In the genomic region with DNA sequence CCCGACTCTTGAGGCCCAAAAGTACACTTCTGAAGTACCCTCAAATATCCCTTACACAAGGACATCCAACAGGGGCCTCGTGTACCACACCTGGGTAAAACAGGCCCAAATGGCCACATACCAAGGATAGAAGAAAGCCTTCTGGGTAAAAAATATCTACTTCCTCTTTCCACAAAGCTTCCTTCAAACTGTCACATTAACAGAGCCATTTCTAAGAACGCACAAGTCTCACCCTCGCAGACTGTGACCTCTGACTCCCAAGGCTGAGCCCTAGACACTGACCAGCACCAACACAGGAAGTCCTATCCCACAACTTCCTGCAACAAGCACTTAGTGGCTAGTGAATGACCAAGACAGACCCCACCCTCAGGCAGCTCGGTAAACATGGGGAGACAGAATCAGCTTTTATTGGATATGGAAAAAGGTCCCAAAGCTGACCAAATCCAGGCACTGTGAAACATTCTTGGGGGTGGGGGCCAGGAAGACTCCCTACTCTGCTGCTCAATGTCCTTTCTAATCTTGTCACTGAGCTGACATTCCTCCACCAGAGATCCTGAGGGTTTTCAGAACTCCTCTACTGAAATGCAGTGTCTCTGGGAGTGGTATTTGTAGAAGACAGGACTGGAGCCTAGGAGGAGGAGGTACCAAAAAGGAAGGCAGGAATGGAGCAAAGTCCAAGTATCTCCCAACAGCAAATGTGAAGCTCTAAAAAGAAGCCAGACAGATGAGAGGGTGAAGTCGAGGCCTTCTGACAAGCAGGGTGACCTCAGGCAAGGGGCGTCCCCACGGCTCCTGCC, we compare ENCODE assay signal across 8 cellular contexts. TPM values are rescaled to one million over a fixed set of nuclear protein-coding genes. Genes with fewer than 3 reads are reported as not detected.
A peak's percentile ranks its signal among the peaks of the same experiment; 100 is the strongest.
DNase-seq lines count a peak whose midpoint lies in the region; ATAC-seq and TF ChIP-seq lines count a peak whose summit lies in the region.

No MANE protein-coding gene starts in this region.

- peaks cover 82% of the 10 kb centered on the region for H3K79me2 ChIP-seq in ACC112 (ENCODE audit: control insufficient read depth, insufficient read depth, low read length, unreplicated experiment)

- peak overlapping the region; percentile 46; the same call in 1 of the 2 replicates for H3K4me3 ChIP-seq in ACC112 (ENCODE audit: low read depth, low read length)
- no peak overlapping the region for H3K4me3 ChIP-seq in adrenal gland
- no peak overlapping the region for H3K4me3 ChIP-seq in thyroid gland (replicated peaks in 1 of 3)
- H3K4me3 ChIP-seq in H7 (ENCODE audit: insufficient read depth, low read depth, low read length): no peak overlapping the region

- intact Hi-C loops in adrenal gland (cut with DNase I) (no loop called here), thyroid gland (cut with DNase I) (no loop called here)

- H3K4me1 ChIP-seq in ACC112 (ENCODE audit: control insufficient read depth, insufficient read depth, low read length, unreplicated experiment) (peaks cover 80% of the 10 kb centered on the region), adrenal gland (replicated peaks in 1 of 2) (peaks cover 42 to 86% of the 10 kb centered on the region in 2 donors), thyroid gland (peaks cover 78 to 100% of the 10 kb centered on the region in 2 donors)

- no peak overlapping the region for H2AFZ ChIP-seq in ACC112 (ENCODE audit: low read length, unreplicated experiment)

- no peak for ATAC-seq in HG02571 (IDR thresholded peaks at IDR 0.05; ENCODE audit: unreplicated experiment)

- H3K27me3 ChIP-seq in ACC112 (ENCODE audit: insufficient read depth, low read length): no peaks in the 10 kb centered on the region
- no peaks in the 10 kb centered on the region for H3K27me3 ChIP-seq in adrenal gland
- no peaks in the 10 kb centered on the region for H3K27me3 ChIP-seq in thyroid gland
- H3K27me3 ChIP-seq in H7 (ENCODE audit: control insufficient read depth, insufficient read depth, low read length): no peaks in the 10 kb centered on the region

- WGBS in adrenal gland, 4 donors: 66 to 72% (median 68%) methylated on average over 7 to 8 of the region's 8 CpGs
- 52 to 54% methylated on average over 8 of the region's 8 CpGs for WGBS in thyroid gland, 2 donors

- no peaks in the 10 kb centered on the region for H3K9me3 ChIP-seq in adrenal gland (replicated peaks in 1 of 3)
- no peaks in the 10 kb centered on the region for H3K9me3 ChIP-seq in thyroid gland

- H3K27ac ChIP-seq in ACC112 (ENCODE audit: low read depth, low read length): peak overlapping the region; percentile 98
- H3K27ac ChIP-seq in adrenal gland: peak overlapping the region; percentile 72 to 99 (median 89)
- H3K27ac ChIP-seq in thyroid gland: peak overlapping the region; percentile 99 to 100 (median 100)

- TF ChIP-seq CTCF in adrenal gland (IDR thresholded peaks at IDR 0.05) (no peak), thyroid gland (IDR thresholded peaks at IDR 0.05) (no peak)

- TF ChIP-seq POLR2A in adrenal gland (IDR thresholded peaks at IDR 0.05) (no peak), thyroid gland (IDR thresholded peaks at IDR 0.05) (no peak)

- DNase-seq in HuH-7 (ENCODE audit: low spot score) (peak; percentile 51), adrenal gland (peak in 6 of 7 donors; percentile 48 to 84 (median 64)), left kidney (ENCODE audit: low read depth, low spot score) (peak; percentile 35), thyroid gland (no peak), H7 (no peak)
- no peak for DNase-seq in NK-92 treated with Interleukin-12 subunit alpha and Interleukin-12 subunit beta, amount 100 ng/mL, for 24 hours (lab: John Stamatoyannopoulos, UW)

- H3K36me3 ChIP-seq in ACC112 (ENCODE audit: insufficient read depth, low read length): peaks cover 18% of the 10 kb centered on the region
- H3K36me3 ChIP-seq in adrenal gland (replicated peaks in 1 of 2): peaks cover 0 to 30% of the 10 kb centered on the region in 2 donors
- H3K36me3 ChIP-seq in thyroid gland: peaks cover 0 to 11% of the 10 kb centered on the region in 2 donors
- H3K36me3 ChIP-seq in H7 (replicated peaks; ENCODE audit: control insufficient read depth, insufficient read depth, low read length): peaks cover 19% of the 10 kb centered on the region

RNA-seq across cellular contexts. Expression of a gene that starts 15.9 kb away (rescaled TPM):
- total RNA-seq in adrenal gland (10 to 100 TPM; 36.5 to 77.8 (median 63.4) TPM), thyroid gland (100 to 1,000 TPM in 1 of 4 donors, 10 to 100 TPM in 3; 70.3 to 149 (median 85.4) TPM)
- 10 to 100 TPM; 21.6 to 57.5 (median 24.3) TPM for polyA plus RNA-seq in adrenal gland
- total RNA-seq in H7 (2014; rRNA removed; shearing (Covaris generic)): 25.8 and 28.9 TPM in 2 replicates

RNA-seq across cellular contexts. Expression of a gene that starts 16.2 kb away (rescaled TPM):
- total RNA-seq in adrenal gland: 10 to 100 TPM; 34.3 to 79.5 (median 41.0) TPM
- polyA plus RNA-seq in adrenal gland: 10 to 100 TPM; 16.0 to 25.3 (median 18.4) TPM
- total RNA-seq in thyroid gland: 10 to 100 TPM; 52.2 to 72.5 (median 65.5) TPM
- total RNA-seq in H7 (2014; rRNA removed; shearing (Covaris generic)): 17.0 and 30.8 TPM in 2 replicates

Comparison
In these comparisons a context has a peak if more than half of its experiments do, and no peak if none do; other contexts are left out.
1. DNase-seq: peak in HuH-7 (single experiment), adrenal gland (6 of 7) and left kidney (single experiment); none in thyroid gland (0 of 2), H7 (single experiment) and NK-92 treated with Interleukin-12 subunit alpha and Interleukin-12 subunit beta, amount 100 ng/mL, for 24 hours (single experiment).
2. Peak in every context shown above with its lines, with median percentiles within 50 percentile points of each other: H3K27ac ChIP-seq.